In genomic region chrX:123859828-123860505, GRCh38 we compare ENCODE assay signal across 1 cellular context.
A peak's percentile ranks its signal among the peaks of the same experiment; 100 is the strongest.
TF ChIP-seq lines count a peak whose summit lies in the region.

Gene XIAP, plus strand, starts transcription at chrX:123860053. Its CDS starts 25,610 bp downstream, at chrX:123885663.

TF ChIP-seq in K562, 482 proteins besides CTCF, POLR2A, EP300 and RAD21 (continued from another document and continues in another):
- TF ChIP-seq CREBBP (IDR thresholded peaks at IDR 0.05; ENCODE audit: low read depth, low read length) (no peak), CTCFL (IDR thresholded peaks at IDR 0.05; ENCODE audit: borderline replicate concordance, insufficient read depth, low read depth, low read length, poor library complexity, severe bottlenecking) (peak; percentile 73), ZNF311 (CRISPR knock-in tag; IDR thresholded peaks at IDR 0.05) (no peak), SNRNP70 (optimal IDR thresholded peaks at IDR 0.05; ENCODE audit: low read depth, low read length) (no peak), ERF (CRISPR knock-in tag; IDR thresholded peaks at IDR 0.05) (no peak), CHD4 (IDR thresholded peaks at IDR 0.05; ENCODE audit: insufficient read depth, insufficient replicate concordance, low read depth, low read length, poor library complexity, severe bottlenecking) (no peak), NR2F6 (CRISPR knock-in tag; IDR thresholded peaks at IDR 0.05) (no peak), MCM2 (IDR thresholded peaks at IDR 0.05; ENCODE audit: low read depth) (no peak), ZNF212 (CRISPR knock-in tag; IDR thresholded peaks at IDR 0.05) (no peak), EGR1 (conservative IDR thresholded peaks at IDR 0.05) (peak; percentile 83), TFAP4 (CRISPR knock-in tag; IDR thresholded peaks at IDR 0.05; ENCODE audit: borderline replicate concordance) (peak; percentile 59; the same call in 1 of the 2 replicates), ARID2 (IDR thresholded peaks at IDR 0.05) (no peak), JUNB (CRISPR knock-in tag; conservative IDR thresholded peaks at IDR 0.05) (no peak), ZC3H8 (IDR thresholded peaks at IDR 0.05) (no peak), HINFP (tag; conservative IDR thresholded peaks at IDR 0.05; ENCODE audit: low read depth) (no peak), ELF4 (CRISPR knock-in tag; IDR thresholded peaks at IDR 0.05) (no peak), BRCA1 (IDR thresholded peaks at IDR 0.05) (no peak), BRCA1 (CRISPR knock-in tag; IDR thresholded peaks at IDR 0.05) (no peak), ELK1 (CRISPR knock-in tag; IDR thresholded peaks at IDR 0.05) (no peak), RCOR1 (IDR thresholded peaks at IDR 0.05; ENCODE audit: borderline replicate concordance in 1 of 2, low read depth in 2 of 2, low read length in 2 of 2) (peak in 1 of 2 experiments; percentile 4; a peak in 1 of 4 replicates), SP2 (IDR thresholded peaks at IDR 0.05; ENCODE audit: extremely low read depth, low read depth, low read length, poor library complexity, severe bottlenecking) (no peak), SIX5 (IDR thresholded peaks at IDR 0.05; ENCODE audit: borderline replicate concordance in 1 of 2, insufficient read depth in 1 of 2, low read depth in 1 of 2, low read length in 2 of 2) (no peak), ZBTB26 (CRISPR knock-in tag; IDR thresholded peaks at IDR 0.05) (no peak), ZNF232 (CRISPR knock-in tag; IDR thresholded peaks at IDR 0.05) (no peak), E2F1 (CRISPR knock-in tag; IDR thresholded peaks at IDR 0.05) (peak; percentile 58; the same call in 1 of the 2 replicates), NCOA1 (IDR thresholded peaks at IDR 0.05; ENCODE audit: low read depth) (no peak), OTX1 (CRISPR knock-in tag; IDR thresholded peaks at IDR 0.05) (no peak), ZBED1 (IDR thresholded peaks at IDR 0.05) (no peak; the same call in 1 of the 2 replicates), JUND (IDR thresholded peaks at IDR 0.05; ENCODE audit: borderline replicate concordance, low read depth, low read length) (0 out of 2 replicates have a peak, but pooled peaks have one; percentile 7), JUND (tag; IDR thresholded peaks at IDR 0.05; ENCODE audit: borderline replicate concordance, low read depth, low read length) (no peak), HMG20B (CRISPR knock-in tag; IDR thresholded peaks at IDR 0.05) (no peak), DACH1 (IDR thresholded peaks at IDR 0.05; ENCODE audit: partially characterized antibody) (no peak), ARID4B (CRISPR knock-in tag; IDR thresholded peaks at IDR 0.05) (no peak), ZEB2 (IDR thresholded peaks at IDR 0.05) (0 out of 2 replicates have a peak, but pooled peaks have one; percentile 12), ZNF644 (tag; IDR thresholded peaks at IDR 0.05; ENCODE audit: low read depth) (no peak)
- TF ChIP-seq, protein P1, sequence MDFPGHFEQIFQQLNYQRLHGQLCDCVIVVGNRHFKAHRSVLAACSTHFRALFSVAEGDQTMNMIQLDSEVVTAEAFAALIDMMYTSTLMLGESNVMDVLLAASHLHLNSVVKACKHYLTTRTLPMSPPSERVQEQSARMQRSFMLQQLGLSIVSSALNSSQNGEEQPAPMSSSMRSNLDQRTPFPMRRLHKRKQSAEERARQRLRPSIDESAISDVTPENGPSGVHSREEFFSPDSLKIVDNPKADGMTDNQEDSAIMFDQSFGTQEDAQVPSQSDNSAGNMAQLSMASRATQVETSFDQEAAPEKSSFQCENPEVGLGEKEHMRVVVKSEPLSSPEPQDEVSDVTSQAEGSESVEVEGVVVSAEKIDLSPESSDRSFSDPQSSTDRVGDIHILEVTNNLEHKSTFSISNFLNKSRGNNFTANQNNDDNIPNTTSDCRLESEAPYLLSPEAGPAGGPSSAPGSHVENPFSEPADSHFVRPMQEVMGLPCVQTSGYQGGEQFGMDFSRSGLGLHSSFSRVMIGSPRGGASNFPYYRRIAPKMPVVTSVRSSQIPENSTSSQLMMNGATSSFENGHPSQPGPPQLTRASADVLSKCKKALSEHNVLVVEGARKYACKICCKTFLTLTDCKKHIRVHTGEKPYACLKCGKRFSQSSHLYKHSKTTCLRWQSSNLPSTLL (IDR thresholded peaks at IDR 0.05) = no peak
- TF ChIP-seq, protein P2, sequence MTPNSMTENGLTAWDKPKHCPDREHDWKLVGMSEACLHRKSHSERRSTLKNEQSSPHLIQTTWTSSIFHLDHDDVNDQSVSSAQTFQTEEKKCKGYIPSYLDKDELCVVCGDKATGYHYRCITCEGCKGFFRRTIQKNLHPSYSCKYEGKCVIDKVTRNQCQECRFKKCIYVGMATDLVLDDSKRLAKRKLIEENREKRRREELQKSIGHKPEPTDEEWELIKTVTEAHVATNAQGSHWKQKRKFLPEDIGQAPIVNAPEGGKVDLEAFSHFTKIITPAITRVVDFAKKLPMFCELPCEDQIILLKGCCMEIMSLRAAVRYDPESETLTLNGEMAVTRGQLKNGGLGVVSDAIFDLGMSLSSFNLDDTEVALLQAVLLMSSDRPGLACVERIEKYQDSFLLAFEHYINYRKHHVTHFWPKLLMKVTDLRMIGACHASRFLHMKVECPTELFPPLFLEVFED (CRISPR knock-in tag; conservative IDR thresholded peaks at IDR 0.05) = no peak
- TF ChIP-seq, protein P3, sequence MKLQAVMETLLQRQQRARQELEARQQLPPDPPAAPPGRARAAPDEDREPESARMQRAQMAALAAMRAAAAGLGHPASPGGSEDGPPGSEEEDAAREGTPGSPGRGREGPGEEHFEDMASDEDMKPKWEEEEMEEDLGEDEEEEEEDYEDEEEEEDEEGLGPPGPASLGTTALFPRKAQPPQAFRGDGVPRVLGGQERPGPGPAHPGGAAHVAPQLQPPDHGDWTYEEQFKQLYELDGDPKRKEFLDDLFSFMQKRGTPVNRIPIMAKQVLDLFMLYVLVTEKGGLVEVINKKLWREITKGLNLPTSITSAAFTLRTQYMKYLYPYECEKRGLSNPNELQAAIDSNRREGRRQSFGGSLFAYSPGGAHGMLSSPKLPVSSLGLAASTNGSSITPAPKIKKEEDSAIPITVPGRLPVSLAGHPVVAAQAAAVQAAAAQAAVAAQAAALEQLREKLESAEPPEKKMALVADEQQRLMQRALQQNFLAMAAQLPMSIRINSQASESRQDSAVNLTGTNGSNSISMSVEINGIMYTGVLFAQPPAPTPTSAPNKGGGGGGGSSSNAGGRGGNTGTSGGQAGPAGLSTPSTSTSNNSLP (IDR thresholded peaks at IDR 0.05; ENCODE audit: borderline replicate concordance, low read depth, low read length) = no peak
- TF ChIP-seq, protein P4, sequence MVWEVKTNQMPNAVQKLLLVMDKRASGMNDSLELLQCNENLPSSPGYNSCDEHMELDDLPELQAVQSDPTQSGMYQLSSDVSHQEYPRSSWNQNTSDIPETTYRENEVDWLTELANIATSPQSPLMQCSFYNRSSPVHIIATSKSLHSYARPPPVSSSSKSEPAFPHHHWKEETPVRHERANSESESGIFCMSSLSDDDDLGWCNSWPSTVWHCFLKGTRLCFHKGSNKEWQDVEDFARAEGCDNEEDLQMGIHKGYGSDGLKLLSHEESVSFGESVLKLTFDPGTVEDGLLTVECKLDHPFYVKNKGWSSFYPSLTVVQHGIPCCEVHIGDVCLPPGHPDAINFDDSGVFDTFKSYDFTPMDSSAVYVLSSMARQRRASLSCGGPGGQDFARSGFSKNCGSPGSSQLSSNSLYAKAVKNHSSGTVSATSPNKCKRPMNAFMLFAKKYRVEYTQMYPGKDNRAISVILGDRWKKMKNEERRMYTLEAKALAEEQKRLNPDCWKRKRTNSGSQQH (CRISPR knock-in tag; IDR thresholded peaks at IDR 0.05) = no peak
- TF ChIP-seq, protein P5, sequence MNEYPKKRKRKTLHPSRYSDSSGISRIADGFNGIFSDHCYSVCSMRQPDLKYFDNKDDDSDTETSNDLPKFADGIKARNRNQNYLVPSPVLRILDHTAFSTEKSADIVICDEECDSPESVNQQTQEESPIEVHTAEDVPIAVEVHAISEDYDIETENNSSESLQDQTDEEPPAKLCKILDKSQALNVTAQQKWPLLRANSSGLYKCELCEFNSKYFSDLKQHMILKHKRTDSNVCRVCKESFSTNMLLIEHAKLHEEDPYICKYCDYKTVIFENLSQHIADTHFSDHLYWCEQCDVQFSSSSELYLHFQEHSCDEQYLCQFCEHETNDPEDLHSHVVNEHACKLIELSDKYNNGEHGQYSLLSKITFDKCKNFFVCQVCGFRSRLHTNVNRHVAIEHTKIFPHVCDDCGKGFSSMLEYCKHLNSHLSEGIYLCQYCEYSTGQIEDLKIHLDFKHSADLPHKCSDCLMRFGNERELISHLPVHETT (CRISPR knock-in tag; conservative IDR thresholded peaks at IDR 0.05 in 1 of 2, IDR thresholded peaks at IDR 0.05 in 1 of 2) = peak in 1 of 2 experiments; percentile 86; a peak in 2 of 4 replicates
